In the genomic region with DNA sequence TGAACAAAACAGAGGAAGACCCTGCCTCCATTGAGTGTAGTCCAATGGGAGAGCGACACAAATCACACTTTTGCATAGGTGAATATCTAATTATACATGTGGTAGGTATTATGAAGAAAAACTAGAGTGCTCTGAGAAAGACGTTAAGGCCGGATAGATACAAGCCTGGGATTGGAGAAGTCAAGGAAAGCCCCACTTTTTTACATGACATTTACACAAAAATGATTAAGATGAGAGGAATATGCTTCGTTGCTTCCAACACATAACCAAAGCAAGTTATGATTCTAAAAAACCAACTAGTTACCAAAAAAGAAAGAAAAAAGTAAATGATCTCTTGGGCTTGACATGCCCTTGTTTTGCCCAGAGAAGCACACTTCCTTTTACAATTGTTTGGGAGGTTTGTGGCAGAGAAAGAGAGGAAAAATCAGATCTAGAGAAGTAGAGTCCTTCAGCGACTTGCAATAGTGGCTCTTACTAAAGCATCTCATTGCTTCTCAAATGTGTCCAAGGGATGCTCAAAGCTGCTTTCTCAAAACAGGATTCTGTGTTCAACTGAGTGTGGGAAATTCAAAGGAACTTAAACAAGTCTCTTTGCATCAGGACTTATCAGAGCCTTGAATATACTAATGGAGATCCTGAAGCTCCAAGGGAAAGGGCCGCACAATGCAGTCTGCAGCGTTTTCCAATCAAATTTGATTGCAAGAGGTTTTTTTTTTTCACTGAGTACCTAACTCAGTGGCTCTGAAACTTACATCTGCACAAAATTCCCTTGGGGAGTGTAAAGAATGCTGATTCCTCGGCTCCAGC, we compare ENCODE assay signal across 9 cellular contexts. TPM values are rescaled to one million over a fixed set of nuclear protein-coding genes. Genes with fewer than 3 reads are reported as not detected.
DNase-seq lines count a peak whose midpoint lies in the region; ATAC-seq and TF ChIP-seq lines count a peak whose summit lies in the region.
"Had no signal": no experiment of that assay in that cellular context is flagged by ENCODE, and none has a peak within 500 bp of the region (broad histone marks: within the 10 kb centered on the region; RNA-seq: fewer than 3 reads in every experiment).

No MANE protein-coding gene starts in this region.

- H3K4me3 Mint-ChIP-seq in CD4-positive, alpha-beta T cell: peak overlapping the region; percentile 7
- H3K4me3 Mint-ChIP-seq in activated T-helper 2 cell treated with anti-CD3 and anti-CD28 coated beads, Interferon-gamma antibody, Interleukin-2, Interleukin-4, amounts not matched to agents 10 μg/mL and 5 μg/mL and 100 μg/mL, durations not matched to agents 14 hours and 24 hours and 36 hours (ENCODE audit: low read depth): no peak overlapping the region

- H3K9me3 Mint-ChIP-seq in CD4-positive, alpha-beta T cell: no peaks in the 10 kb centered on the region
- H3K9me3 Mint-ChIP-seq in activated T-helper 2 cell treated with anti-CD3 and anti-CD28 coated beads, Interferon-gamma antibody, Interleukin-2, Interleukin-4, amounts not matched to agents 10 μg/mL and 5 μg/mL and 100 μg/mL, durations not matched to agents 14 hours and 24 hours and 36 hours: no peaks in the 10 kb centered on the region

- peaks cover 5% of the 10 kb centered on the region for H3K36me3 Mint-ChIP-seq in CD4-positive, alpha-beta T cell (ENCODE audit: low read depth)
- H3K36me3 Mint-ChIP-seq in activated T-helper 2 cell treated with anti-CD3 and anti-CD28 coated beads, Interferon-gamma antibody, Interleukin-2, Interleukin-4, amounts not matched to agents 10 μg/mL and 5 μg/mL and 100 μg/mL, durations not matched to agents 14 hours and 24 hours and 36 hours (ENCODE audit: low read depth): peaks cover 29% of the 10 kb centered on the region

- no peaks in the 10 kb centered on the region for H3K36me3 ChIP-seq in A673 (ENCODE audit: insufficient read depth, low read length, poor library complexity, severe bottlenecking)

- intact Hi-C loops in CD4-positive, alpha-beta T cell (cut with DNase I, micrococcal nuclease): no loop called here
- intact Hi-C loops in activated T-helper 2 cell treated with anti-CD3 and anti-CD28 coated beads, Interferon-gamma antibody, Interleukin-2, Interleukin-4, amounts not matched to agents 10 μg/mL and 5 μg/mL and 100 μg/mL, durations not matched to agents 14 hours and 24 hours and 36 hours (cut with micrococcal nuclease): loop anchor here (2.0 to 10.0 kb wide), 4 partner anchors 14 to 698 kb away; no protein-coding TSS in a partner anchor
- intact Hi-C loops in A673 (cut with micrococcal nuclease; ENCODE audit: unreplicated experiment): no loop called here

- DNase-seq in CD4-positive, alpha-beta T cell: no peak
- no peak for DNase-seq in activated T-helper 2 cell treated with anti-CD3 and anti-CD28 coated beads, Interferon-gamma antibody, Interleukin-2, Interleukin-4, amounts not matched to agents 10 μg/mL and 5 μg/mL and 100 μg/mL, durations not matched to agents 14 hours and 24 hours and 36 hours (ENCODE audit: low spot score)
- no peak for DNase-seq in COR-L47 (lab: John Stamatoyannopoulos, UW)
- DNase-seq in retina: no peak
- DNase-seq in NOMO-1 (lab: John Stamatoyannopoulos, UW; ENCODE audit: unreplicated experiment in 2 of 2): no peak
- no peak for DNase-seq in A673 (ENCODE audit: low spot score)
- DNase-seq: activated CD4-positive, CD25-positive, alpha-beta regulatory T cell had no signal

- no peak for ATAC-seq in CD4-positive, alpha-beta T cell (ENCODE audit: poor library complexity)
- ATAC-seq in GM19328 (IDR thresholded peaks at IDR 0.05; ENCODE audit: unreplicated experiment) (peak; percentile 26), HG03066 (IDR thresholded peaks at IDR 0.05; ENCODE audit: low read depth, unreplicated experiment) (peak; percentile 26)

- H3K4me1 ChIP-seq in A673 (ENCODE audit: insufficient read depth, low read length, poor library complexity, severe bottlenecking): no peaks in the 10 kb centered on the region

- H3K27me3 Mint-ChIP-seq in CD4-positive, alpha-beta T cell: no peaks in the 10 kb centered on the region
- H3K27me3 Mint-ChIP-seq in activated T-helper 2 cell treated with anti-CD3 and anti-CD28 coated beads, Interferon-gamma antibody, Interleukin-2, Interleukin-4, amounts not matched to agents 10 μg/mL and 5 μg/mL and 100 μg/mL, durations not matched to agents 14 hours and 24 hours and 36 hours (ENCODE audit: low read depth): no peaks in the 10 kb centered on the region

- H3K4me1 Mint-ChIP-seq in CD4-positive, alpha-beta T cell (ENCODE audit: low read depth): peaks cover 98% of the 10 kb centered on the region
- peaks cover 89% of the 10 kb centered on the region for H3K4me1 Mint-ChIP-seq in activated T-helper 2 cell treated with anti-CD3 and anti-CD28 coated beads, Interferon-gamma antibody, Interleukin-2, Interleukin-4, amounts not matched to agents 10 μg/mL and 5 μg/mL and 100 μg/mL, durations not matched to agents 14 hours and 24 hours and 36 hours (ENCODE audit: low read depth)

- POLR2A ChIA-PET in CD4-positive, alpha-beta T cell (lab: Charles Lee): interaction anchor here (0.7 to 2.0 kb wide), 6 partner anchors 14 to 184 kb away, joined by 3 to 8 read pairs (median 4); no protein-coding TSS in a partner anchor
- POLR2A ChIA-PET in A673 (lab: Charles Lee; ENCODE audit: low non-redundant PET): no interaction called here

- no peak for TF ChIP-seq CTCF in CD4-positive, alpha-beta T cell (IDR thresholded peaks at IDR 0.05)
- TF ChIP-seq CTCF in A673 (conservative IDR thresholded peaks at IDR 0.05; ENCODE audit: low read depth, low read length): no peak

- H3K27me3 ChIP-seq in CD4-positive, alpha-beta T cell (ENCODE audit: control insufficient read depth, insufficient read depth, low read length): no peaks in the 10 kb centered on the region
- peaks cover 76% of the 10 kb centered on the region for H3K27me3 ChIP-seq in A673 (replicated peaks; ENCODE audit: insufficient read depth, low read depth, low read length, poor library complexity)

- no TSS peak for BruUV-seq in A673 (replicated peaks; lab: Mats Ljungman, UMichigan)

- H3K27ac Mint-ChIP-seq in CD4-positive, alpha-beta T cell: peak overlapping the region; percentile 90
- H3K27ac Mint-ChIP-seq in activated T-helper 2 cell treated with anti-CD3 and anti-CD28 coated beads, Interferon-gamma antibody, Interleukin-2, Interleukin-4, amounts not matched to agents 10 μg/mL and 5 μg/mL and 100 μg/mL, durations not matched to agents 14 hours and 24 hours and 36 hours: peak overlapping the region; percentile 46

- H3K9me3 ChIP-seq in CD4-positive, alpha-beta T cell (ENCODE audit: control insufficient read depth, low read length): no peaks in the 10 kb centered on the region
- H3K9me3 ChIP-seq in A673 (ENCODE audit: low read depth, low read length, poor library complexity, severe bottlenecking): no peaks in the 10 kb centered on the region

- H3K27ac ChIP-seq in CD4-positive, alpha-beta T cell (ENCODE audit: low read depth, low read length): peak overlapping the region; percentile 13
- no peak overlapping the region for H3K27ac ChIP-seq in A673 (ENCODE audit: low read depth, low read length, poor library complexity, severe bottlenecking)

- H3K4me3 ChIP-seq in A673 (ENCODE audit: low read depth, low read length, poor library complexity, severe bottlenecking): no peak overlapping the region

- CTCF ChIA-PET in CD4-positive, alpha-beta T cell (lab: Charles Lee): interaction anchor here (1.4 to 1.7 kb wide), 2 partner anchors 21 to 24 kb away, joined by 3 to 4 read pairs; no protein-coding TSS in a partner anchor
- CTCF ChIA-PET in A673 (lab: Charles Lee): no interaction called here

RNA-seq across cellular contexts. Expression of gene FLI1, which starts 38.8 kb away (rescaled TPM):
- total RNA-seq in CD4-positive, alpha-beta T cell: 10 to 100 TPM; 56.6 to 60.4 TPM
- total RNA-seq in activated T-helper 2 cell treated with anti-CD3 and anti-CD28 coated beads, Interferon-gamma antibody, Interleukin-2, Interleukin-4, amounts not matched to agents 10 μg/mL and 5 μg/mL and 100 μg/mL, durations not matched to agents 14 hours and 24 hours and 36 hours: 38.1 and 38.3 TPM in 2 replicates
- 51.9 and 56.1 TPM in 2 replicates for total RNA-seq in A673 (2021)
